13 cellular contexts compared by ENCODE assay signal in genomic region chr6:40957616-40958492, GRCh38.
DNase-seq lines count a peak whose midpoint lies in the region; ATAC-seq and TF ChIP-seq lines count a peak whose summit lies in the region.
"Had no signal": no experiment of that assay in that cellular context is flagged by ENCODE, and none has a peak within 500 bp of the region (broad histone marks: within the 10 kb centered on the region; RNA-seq: fewer than 3 reads in every experiment).

No MANE protein-coding gene starts in this region.

- H3K4me1 ChIP-seq in HCT116 (ENCODE audit: control insufficient read depth in 1 of 2, insufficient read depth in 2 of 2, low read length in 2 of 2) = peaks cover 9 to 37% of the 10 kb centered on the region in 2 experiments
- H3K4me1 ChIP-seq: HAP-1, parathyroid adenoma had no signal

- no peaks in the 10 kb centered on the region for H3K79me2 ChIP-seq in HCT116 (ENCODE audit: insufficient read depth, low read length)
- H3K79me2 ChIP-seq: parathyroid adenoma had no signal

- ATAC-seq in HCT116 = 0 out of 2 replicates have a peak, but pooled peaks have one; percentile 23
- no peak for ATAC-seq in GM21447 (IDR thresholded peaks at IDR 0.05; ENCODE audit: unreplicated experiment)
- ATAC-seq in stimulated activated naive CD8-positive, alpha-beta T cell treated with anti-CD3 and anti-CD28 coated beads, Interleukin-15, amount 100 ng/mL, for 72 hours = no peak

- no peak overlapping the region for H3K9ac ChIP-seq in HCT116 (ENCODE audit: low read length)
- H3K9ac ChIP-seq: parathyroid adenoma had no signal

- peaks cover 11% of the 10 kb centered on the region for H3K27me3 Mint-ChIP-seq in stimulated activated naive CD8-positive, alpha-beta T cell treated with anti-CD3 and anti-CD28 coated beads, Interleukin-15, amount 100 ng/mL, for 72 hours

- H3K9me2 ChIP-seq in HCT116 (ENCODE audit: insufficient read depth) = no peaks in the 10 kb centered on the region

- no peak for TF ChIP-seq RAD21 in HCT116 (IDR thresholded peaks at IDR 0.05; ENCODE audit: low read depth)

- no peaks in the 10 kb centered on the region for H3K9me3 Mint-ChIP-seq in stimulated activated naive CD8-positive, alpha-beta T cell treated with anti-CD3 and anti-CD28 coated beads, Interleukin-15, amount 100 ng/mL, for 72 hours

- H3K36me3 ChIP-seq in HCT116 (ENCODE audit: control insufficient read depth in 1 of 2, insufficient read depth in 2 of 2, low read length in 2 of 2) = no peaks in the 10 kb centered on the region
- H3K36me3 ChIP-seq: HAP-1 had no signal

- no peak for TF ChIP-seq CTCF in HCT116 (IDR thresholded peaks at IDR 0.05 in 2 of 3, conservative IDR thresholded peaks at IDR 0.05 in 1 of 3; ENCODE audit: borderline replicate concordance in 1 of 3, insufficient read depth in 1 of 3, low read depth in 2 of 3, low read length in 2 of 3)

- no peak overlapping the region for H3K4me3 Mint-ChIP-seq in stimulated activated naive CD8-positive, alpha-beta T cell treated with anti-CD3 and anti-CD28 coated beads, Interleukin-15, amount 100 ng/mL, for 72 hours

- peak overlapping the region; percentile 41 for H3K4me2 ChIP-seq in HCT116 (ENCODE audit: low read length)

- POLR2A ChIA-PET in HCT116 (lab: Charles Lee) = no interaction called here

- no peak for TF ChIP-seq POLR2A in HCT116 (IDR thresholded peaks at IDR 0.05; ENCODE audit: borderline replicate concordance, extremely low read depth, insufficient read depth, insufficient read length)

- H3K27me3 ChIP-seq in HCT116 (ENCODE audit: insufficient read depth, low read length) = no peaks in the 10 kb centered on the region

- DNase-seq in A172 (ENCODE audit: low spot score) = peak; percentile 90
- DNase-seq in HCT116 (ENCODE audit: low read depth, low spot score) = peak; percentile 24
- DNase-seq in amniotic epithelial cell (ENCODE audit: low read depth) = peak; percentile 73
- DNase-seq in hepatic stellate cell (ENCODE audit: low spot score) = peak; percentile 66
- no peak for DNase-seq in activated naive CD4-positive, alpha-beta T cell treated with anti-CD3 and anti-CD28 coated beads, Interleukin-2, amount 50 U/mL, for 16 hours
- DNase-seq in SIG-M5 treated with dmso at 0.1 percent for 504 hours (lab: John Stamatoyannopoulos, UW; ENCODE audit: unreplicated experiment) = no peak
- no peak for DNase-seq in stimulated activated naive CD8-positive, alpha-beta T cell treated with anti-CD3 and anti-CD28 coated beads, Interleukin-15, amount 100 ng/mL, for 72 hours
- DNase-seq: AML-193; NCI-H446; stimulated activated CD4-positive, alpha-beta T cell treated with anti-CD3 and anti-CD28 coated beads, Interleukin-4, amount 100 ng/mL, for 24 hours had no signal

- H2AFZ ChIP-seq in HCT116 (ENCODE audit: low read depth, low read length, poor library complexity, severe bottlenecking) = no peak overlapping the region
- H2AFZ ChIP-seq: parathyroid adenoma had no signal

- peaks cover 13% of the 10 kb centered on the region for H3K4me1 Mint-ChIP-seq in stimulated activated naive CD8-positive, alpha-beta T cell treated with anti-CD3 and anti-CD28 coated beads, Interleukin-15, amount 100 ng/mL, for 72 hours

- intact Hi-C loops in HCT116 (cut with micrococcal nuclease) = no loop called here

- H3K27ac Mint-ChIP-seq in stimulated activated naive CD8-positive, alpha-beta T cell treated with anti-CD3 and anti-CD28 coated beads, Interleukin-15, amount 100 ng/mL, for 72 hours = no peak overlapping the region

- no TSS peak for BruUV-seq in HCT116 (replicated peaks; lab: Mats Ljungman, UMichigan)

- H4K20me1 ChIP-seq in HCT116 (ENCODE audit: insufficient read depth) = no peaks in the 10 kb centered on the region

- H3K27ac ChIP-seq in HCT116 (ENCODE audit: low read depth, low read length) = no peak overlapping the region
- H3K27ac ChIP-seq: parathyroid adenoma had no signal

- no peaks in the 10 kb centered on the region for H3K9me3 ChIP-seq in HCT116 (ENCODE audit: control insufficient read depth in 1 of 2, insufficient read depth in 1 of 2, low read depth in 1 of 2, low read length in 2 of 2)
- H3K9me3 ChIP-seq: HAP-1 had no signal

- no peak overlapping the region for H3K4me3 ChIP-seq in HCT116 (replicated peaks in 1 of 2; ENCODE audit: low read depth in 1 of 2, low read length in 2 of 2)
- H3K4me3 ChIP-seq: HAP-1 had no signal

- CTCF ChIA-PET in HCT116 (lab: Charles Lee) = no interaction called here

- RAD21 ChIA-PET in HCT116 (lab: Charles Lee; ENCODE audit: low non-redundant PET in 1 of 2, low total read pairs in 2 of 2, uncharacterized antibody in 2 of 2, unreplicated experiment in 2 of 2) = no interaction called here

TF ChIP-seq in HCT116, 20 proteins besides CTCF, POLR2A, EP300 and RAD21:
- TF ChIP-seq JUND (IDR thresholded peaks at IDR 0.05) (peak; percentile 17; the same call in 1 of the 2 replicates), SP1 (IDR thresholded peaks at IDR 0.05; ENCODE audit: low read depth) (0 out of 2 replicates have a peak, but pooled peaks have one; percentile 23), ZBTB33 (IDR thresholded peaks at IDR 0.05; ENCODE audit: extremely low read depth, insufficient replicate concordance, low read length) (no peak), FOSL1 (IDR thresholded peaks at IDR 0.05; ENCODE audit: low read depth) (peak; percentile 48), CBX3 (IDR thresholded peaks at IDR 0.05; ENCODE audit: low read depth) (no peak), ZFX (IDR thresholded peaks at IDR 0.05) (no peak), SRF (IDR thresholded peaks at IDR 0.05; ENCODE audit: low read depth) (peak; percentile 89), EGR1 (IDR thresholded peaks at IDR 0.05; ENCODE audit: low read depth) (no peak), ELF1 (IDR thresholded peaks at IDR 0.05; ENCODE audit: borderline replicate concordance, low read depth) (no peak)

Comparison
In these comparisons a context has a peak if more than half of its experiments do, and no peak if none do; other contexts are left out.
1. DNase-seq: peak in A172 (single experiment), HCT116 (single experiment), amniotic epithelial cell (single experiment) and hepatic stellate cell (single experiment); none in activated naive CD4-positive, alpha-beta T cell treated with anti-CD3 and anti-CD28 coated beads, Interleukin-2, amount 50 U/mL, for 16 hours (single experiment), SIG-M5 treated with dmso at 0.1 percent for 504 hours (single experiment) and stimulated activated naive CD8-positive, alpha-beta T cell treated with anti-CD3 and anti-CD28 coated beads, Interleukin-15, amount 100 ng/mL, for 72 hours (0 of 2).